Comparison of ENCODE assay signal across 14 cellular contexts in genomic region chr10:102781089-102781920, GRCh38. TPM values are rescaled to one million over a fixed set of nuclear protein-coding genes. Genes with fewer than 3 reads are reported as not detected.
A peak's percentile ranks its signal among the peaks of the same experiment; 100 is the strongest.
DNase-seq lines count a peak whose midpoint lies in the region; ATAC-seq and TF ChIP-seq lines count a peak whose summit lies in the region.
"Had no signal": no experiment of that assay in that cellular context is flagged by ENCODE, and none has a peak within 500 bp of the region (broad histone marks: within the 10 kb centered on the region; RNA-seq: fewer than 3 reads in every experiment).

No MANE protein-coding gene starts in this region.

- H3K9ac ChIP-seq in subcutaneous abdominal adipose tissue (ENCODE audit: low read length in 5 of 5) (peak overlapping the region in 4 of 5 donors; percentile 0 to 19 (median 12)), Karpas-422 (ENCODE audit: low read length) (no peak overlapping the region)

- no peak overlapping the region for H3K4me2 ChIP-seq in Karpas-422 (ENCODE audit: low read depth, low read length, poor library complexity, severe bottlenecking)

- no peaks in the 10 kb centered on the region for H3K9me2 ChIP-seq in Karpas-422 (replicated peaks; ENCODE audit: insufficient read depth, low read length)

- peaks cover 56% of the 10 kb centered on the region for H3K4me1 ChIP-seq in body of pancreas
- peaks cover 46 to 49% of the 10 kb centered on the region in 2 donors for H3K4me1 ChIP-seq in lung (ENCODE audit: control insufficient read depth in 2 of 2, insufficient read depth in 2 of 2, low read length in 2 of 2)
- H3K4me1 ChIP-seq in subcutaneous abdominal adipose tissue (ENCODE audit: control insufficient read depth in 5 of 5, insufficient read depth in 5 of 5, low read length in 5 of 5), result peaks cover 35 to 90% (median 81%) of the 10 kb centered on the region in 5 donors
- no peaks in the 10 kb centered on the region for H3K4me1 ChIP-seq in Karpas-422 (ENCODE audit: low read length)

- H2AFZ ChIP-seq in Karpas-422 (ENCODE audit: low read length), result no peak overlapping the region

- peak; percentile 95 for DNase-seq in OCI-M1 (lab: John Stamatoyannopoulos, UW)
- no peak for DNase-seq in body of pancreas
- no peak for DNase-seq in lung (ENCODE audit: low spot score)
- DNase-seq in NCI-H1105 (lab: John Stamatoyannopoulos, UW), result no peak
- DNase-seq in Karpas-422, result no peak
- DNase-seq in effector CD4-positive, alpha-beta T cell, result no peak
- no peak for DNase-seq in stimulated activated CD4-positive, alpha-beta T cell treated with anti-CD3 and anti-CD28 coated beads, Interleukin-15, amount 100 ng/mL, for 24 hours
- DNase-seq: activated CD4-positive, CD25-positive, alpha-beta regulatory T cell; activated naive CD4-positive, alpha-beta T cell treated with anti-CD3 and anti-CD28 coated beads for 36 hours; DMS53; midbrain; NCI-H1048 had no signal

- ATAC-seq in body of pancreas, result no peak
- ATAC-seq in lung (ENCODE audit: insufficient read depth, low FRiP score), result no peak

- H3K27me3 ChIP-seq in body of pancreas (no peaks in the 10 kb centered on the region), lung (ENCODE audit: control insufficient read depth, insufficient read depth) (no peaks in the 10 kb centered on the region), subcutaneous abdominal adipose tissue (ENCODE audit: control insufficient read depth in 5 of 5, insufficient read depth in 4 of 5, low read length in 5 of 5) (no peaks in the 10 kb centered on the region), Karpas-422 (ENCODE audit: low read length) (no peaks in the 10 kb centered on the region)

- H3K9me3 ChIP-seq in body of pancreas (no peaks in the 10 kb centered on the region), lung (ENCODE audit: control insufficient read depth in 2 of 2, insufficient read depth in 1 of 2, low read length in 1 of 2) (no peaks in the 10 kb centered on the region), subcutaneous abdominal adipose tissue (ENCODE audit: control insufficient read depth in 5 of 5, low read length in 5 of 5) (no peaks in the 10 kb centered on the region), Karpas-422 (ENCODE audit: low read length) (no peaks in the 10 kb centered on the region)

- no peak overlapping the region for H3K4me3 ChIP-seq in body of pancreas
- no peak overlapping the region for H3K4me3 ChIP-seq in lung
- H3K4me3 ChIP-seq in subcutaneous abdominal adipose tissue (ENCODE audit: low read depth in 1 of 5, low read length in 5 of 5), result no peak overlapping the region
- no peak overlapping the region for H3K4me3 ChIP-seq in Karpas-422 (ENCODE audit: low read length)

- intact Hi-C loops in body of pancreas (cut with DNase I), result no loop called here

- TF ChIP-seq POLR2A in body of pancreas (IDR thresholded peaks at IDR 0.05), result no peak

- TF ChIP-seq CTCF in body of pancreas (IDR thresholded peaks at IDR 0.05) (no peak), lung (IDR thresholded peaks at IDR 0.05; ENCODE audit: control extremely low read depth, extremely low read depth) (no peak)

- H3K27ac ChIP-seq in body of pancreas (peak overlapping the region in 3 of 4 donors; percentile 6 to 50 (median 13)), lung (ENCODE audit: low read depth in 1 of 2, low read length in 1 of 2) (peak overlapping the region; percentile 78 to 92), subcutaneous abdominal adipose tissue (ENCODE audit: low read depth, low read length) (peak overlapping the region; percentile 98), Karpas-422 (ENCODE audit: low read length) (no peak overlapping the region)

- no peaks in the 10 kb centered on the region for H4K20me1 ChIP-seq in Karpas-422 (ENCODE audit: insufficient read depth, low read depth, low read length)

- peaks cover 68% of the 10 kb centered on the region for H3K79me2 ChIP-seq in Karpas-422 (ENCODE audit: low read length)

- WGBS in body of pancreas, 2 donors, result 56 to 64% methylated on average over 8 of the region's 8 CpGs
- WGBS in lung, 2 donors, result 36 to 48% methylated on average over 8 of the region's 8 CpGs

- H3K36me3 ChIP-seq in body of pancreas (replicated peaks in 1 of 2; ENCODE audit: insufficient read depth in 1 of 2, low read depth in 2 of 2), result no peaks in the 10 kb centered on the region
- no peaks in the 10 kb centered on the region for H3K36me3 ChIP-seq in lung (ENCODE audit: control insufficient read depth in 2 of 2, insufficient read depth in 2 of 2, low read length in 2 of 2)
- peaks cover 0 to 4% (median 0%) of the 10 kb centered on the region in 5 donors for H3K36me3 ChIP-seq in subcutaneous abdominal adipose tissue (ENCODE audit: control insufficient read depth in 5 of 5, insufficient read depth in 5 of 5, low read length in 5 of 5)
- H3K36me3 ChIP-seq in Karpas-422 (ENCODE audit: insufficient read depth, low read length), result no peaks in the 10 kb centered on the region

RNA-seq across cellular contexts. Expression of gene WBP1L, which starts 37.6 kb away (rescaled TPM):
- 10 to 100 TPM; 30.6 to 55.4 TPM for total RNA-seq in body of pancreas
- 10 to 100 TPM; 42.7 to 47.6 TPM for total RNA-seq in lung
- polyA plus RNA-seq in lung, result 10 to 100 TPM; 19.1 to 52.3 TPM
- 34.8 and 43.0 TPM in 2 replicates for total RNA-seq in Karpas-422 (2014; rRNA removed; shearing (Covaris generic); ENCODE audit: low replicate concordance)

RNA-seq across cellular contexts. Expression of gene CYP17A1, which starts 55.9 kb away (rescaled TPM):
- not detected for total RNA-seq in body of pancreas
- total RNA-seq in lung, result 1 to 10 TPM; 2.1 to 3.7 TPM
- 1 to 10 TPM in 1 of 2 donors, under 1 TPM in 1; 0.39 to 1.2 TPM for polyA plus RNA-seq in lung
- total RNA-seq in Karpas-422 (2014; rRNA removed; shearing (Covaris generic); ENCODE audit: low replicate concordance), result not detected in 2 replicates
- total RNA-seq: activated naive CD4-positive, alpha-beta T cell treated with anti-CD3 and anti-CD28 coated beads for 36 hours; fibroblast of lung had no signal
- polyA plus RNA-seq: fibroblast of lung had no signal
